8 cellular contexts compared by ENCODE assay signal in genomic region chr19:55086730-55087541, GRCh38. TPM values are rescaled to one million over a fixed set of nuclear protein-coding genes. Genes with fewer than 3 reads are reported as not detected.
DNase-seq lines count a peak whose midpoint lies in the region; ATAC-seq and TF ChIP-seq lines count a peak whose summit lies in the region.

No MANE protein-coding gene starts in this region.

- TF ChIP-seq CTCF in epithelial cell of proximal tubule (conservative IDR thresholded peaks at IDR 0.05; ENCODE audit: low read depth, low read length), result no peak

- DNase-seq in COLO668 (lab: John Stamatoyannopoulos, UW; ENCODE audit: unreplicated experiment), result peak; percentile 57
- DNase-seq in NCI-H146 treated with DMSO at 0.1 percent for 48 hours (lab: John Stamatoyannopoulos, UW; ENCODE audit: unreplicated experiment), result peak; percentile 91
- peak; percentile 53 for DNase-seq in activated T-cell treated with anti-CD3 and anti-CD28 coated beads for 48 hours (ENCODE audit: low read depth)
- DNase-seq in epithelial cell of proximal tubule (ENCODE audit: low read depth), result peak; percentile 52
- peak; percentile 78 for DNase-seq in medulla oblongata (ENCODE audit: extremely low spot score)
- DNase-seq in stimulated activated CD4-positive, alpha-beta T cell treated with anti-CD3 and anti-CD28 coated beads, TNF-alpha, amount 100 ng/mL, for 24 hours (ENCODE audit: low read depth in 3 of 3), result peak in 2 of 3 experiments; percentile 25 to 59

- peak overlapping the region; percentile 57 for H3K4me3 ChIP-seq in epithelial cell of proximal tubule (ENCODE audit: low read depth, low read length)

- ATAC-seq in HG03025 (IDR thresholded peaks at IDR 0.05; ENCODE audit: low FRiP score, unreplicated experiment) (no peak), GM21381 (IDR thresholded peaks at IDR 0.05; ENCODE audit: unreplicated experiment) (no peak)

RNA-seq across cellular contexts. Expression of gene EPS8L1, which starts 11.3 kb away (rescaled TPM):
- total RNA-seq in epithelial cell of proximal tubule, result 17.3 and 33.8 TPM in 2 replicates

RNA-seq across cellular contexts. Expression of gene RDH13, which starts 24.0 kb away (rescaled TPM):
- 13.8 and 21.1 TPM in 2 replicates for total RNA-seq in epithelial cell of proximal tubule

RNA-seq across cellular contexts. Expression of gene PPP1R12C, which starts 30.5 kb away (rescaled TPM):
- total RNA-seq in epithelial cell of proximal tubule, result 53.8 and 68.7 TPM in 2 replicates

RNA-seq across cellular contexts. Expression of gene GP6, which starts 48.9 kb away (rescaled TPM):
- not detected in 2 replicates for total RNA-seq in epithelial cell of proximal tubule
